ENCODE assay signal across 14 cellular contexts in genomic region chr10:88092975-88093374, GRCh38.
DNase-seq lines count a peak whose midpoint lies in the region; ATAC-seq and TF ChIP-seq lines count a peak whose summit lies in the region.
"Had no signal": no experiment of that assay in that cellular context is flagged by ENCODE, and none has a peak within 500 bp of the region (broad histone marks: within the 10 kb centered on the region; RNA-seq: fewer than 3 reads in every experiment).

No MANE protein-coding gene starts in this region.

- H3K27me3 Mint-ChIP-seq in dendritic cell treated with granulocyte-macrophage colony-stimulating factor and Interleukin-4, amounts not matched to agents 40 ng/mL and 50 ng/mL, for 4 days, result no peaks in the 10 kb centered on the region
- H3K27me3 Mint-ChIP-seq in stimulated activated memory B cell treated with anti-CD40 and anti-IgM and Interleukin-4, amounts not matched to agents 10 μg/mL and 1 μg/mL and 100 μg/mL, for 72 hours, result no peaks in the 10 kb centered on the region

- no peaks in the 10 kb centered on the region for H3K36me3 ChIP-seq in KMS-11 (ENCODE audit: insufficient read depth)

- DNase-seq in activated CD4-positive, alpha-beta T cell treated with anti-CD3 and anti-CD28 coated beads, Interleukin-2, amount 50 U/mL, for 1 hour, result peak; percentile 6
- no peak for DNase-seq in activated CD4-positive, alpha-beta T cell treated with anti-CD3 and anti-CD28 coated beads for 48 hours
- DNase-seq in activated CD8-positive, alpha-beta memory T cell treated with anti-CD3 and anti-CD28 coated beads, Interleukin-2, amount 50 U/mL, for 48 hours, result no peak
- no peak for DNase-seq in iPS-NIHi11 (ENCODE audit: low spot score)
- DNase-seq: amniotic stem cell; KG1; midbrain; NCI-H524; stimulated activated CD4-positive, alpha-beta T cell treated with anti-CD3 and anti-CD28 coated beads, Interleukin-2, amount 100 ng/mL, for 24 hours had no signal

- no peaks in the 10 kb centered on the region for H3K9me3 Mint-ChIP-seq in dendritic cell treated with granulocyte-macrophage colony-stimulating factor and Interleukin-4, amounts not matched to agents 40 ng/mL and 50 ng/mL, for 4 days
- no peaks in the 10 kb centered on the region for H3K9me3 Mint-ChIP-seq in stimulated activated memory B cell treated with anti-CD40 and anti-IgM and Interleukin-4, amounts not matched to agents 10 μg/mL and 1 μg/mL and 100 μg/mL, for 72 hours

- no peaks in the 10 kb centered on the region for H4K20me1 ChIP-seq in KMS-11 (ENCODE audit: insufficient read depth)

- intact Hi-C loops in dendritic cell treated with granulocyte-macrophage colony-stimulating factor and Interleukin-4, amounts not matched to agents 40 ng/mL and 50 ng/mL, for 4 days (cut with micrococcal nuclease), result no loop called here

- no peak overlapping the region for H3K9ac ChIP-seq in KMS-11

- no peaks in the 10 kb centered on the region for H3K36me3 Mint-ChIP-seq in dendritic cell treated with granulocyte-macrophage colony-stimulating factor and Interleukin-4, amounts not matched to agents 40 ng/mL and 50 ng/mL, for 4 days (ENCODE audit: low read depth)
- H3K36me3 Mint-ChIP-seq in stimulated activated memory B cell treated with anti-CD40 and anti-IgM and Interleukin-4, amounts not matched to agents 10 μg/mL and 1 μg/mL and 100 μg/mL, for 72 hours, result no peaks in the 10 kb centered on the region

- TF ChIP-seq CTCF in KMS-11 (conservative IDR thresholded peaks at IDR 0.05; ENCODE audit: low read depth, low read length), result no peak

- no peak overlapping the region for H2AFZ ChIP-seq in KMS-11 (ENCODE audit: low read depth)

- H3K79me2 ChIP-seq in KMS-11 (ENCODE audit: insufficient read depth, low read depth), result no peaks in the 10 kb centered on the region

- peak overlapping the region; percentile 65; the same call in 1 of the 2 replicates for H3K27ac ChIP-seq in KMS-11

- H3K4me3 ChIP-seq in KMS-11 (IDR thresholded peaks at IDR 0.05; ENCODE audit: insufficient read depth, low read depth, low read length), result no peak overlapping the region

- H3K27me3 ChIP-seq in KMS-11 (ENCODE audit: insufficient read depth, low read depth), result no peaks in the 10 kb centered on the region

- ATAC-seq in stimulated activated memory B cell treated with anti-CD40 and anti-IgM and Interleukin-4, amounts not matched to agents 10 μg/mL and 1 μg/mL and 100 μg/mL, for 72 hours, result no peak
- ATAC-seq in GM21515 (IDR thresholded peaks at IDR 0.05; ENCODE audit: unreplicated experiment), result no peak

- H3K4me2 ChIP-seq in KMS-11, result peak overlapping the region; percentile 75

- no peak overlapping the region for H3K4me3 Mint-ChIP-seq in dendritic cell treated with granulocyte-macrophage colony-stimulating factor and Interleukin-4, amounts not matched to agents 40 ng/mL and 50 ng/mL, for 4 days
- no peak overlapping the region for H3K4me3 Mint-ChIP-seq in stimulated activated memory B cell treated with anti-CD40 and anti-IgM and Interleukin-4, amounts not matched to agents 10 μg/mL and 1 μg/mL and 100 μg/mL, for 72 hours

- H3K27ac Mint-ChIP-seq in dendritic cell treated with granulocyte-macrophage colony-stimulating factor and Interleukin-4, amounts not matched to agents 40 ng/mL and 50 ng/mL, for 4 days, result peak overlapping the region; percentile 28
- H3K27ac Mint-ChIP-seq in stimulated activated memory B cell treated with anti-CD40 and anti-IgM and Interleukin-4, amounts not matched to agents 10 μg/mL and 1 μg/mL and 100 μg/mL, for 72 hours, result peak overlapping the region; percentile 18
- H3K27ac Mint-ChIP-seq: progenitor cell of endocrine pancreas had no signal

- H3K4me1 Mint-ChIP-seq in dendritic cell treated with granulocyte-macrophage colony-stimulating factor and Interleukin-4, amounts not matched to agents 40 ng/mL and 50 ng/mL, for 4 days (ENCODE audit: low read depth), result peaks cover 53% of the 10 kb centered on the region
- H3K4me1 Mint-ChIP-seq in stimulated activated memory B cell treated with anti-CD40 and anti-IgM and Interleukin-4, amounts not matched to agents 10 μg/mL and 1 μg/mL and 100 μg/mL, for 72 hours, result peaks cover 43% of the 10 kb centered on the region

- H3K4me1 ChIP-seq in KMS-11 (ENCODE audit: low read depth, poor library complexity, severe bottlenecking), result peaks cover 67% of the 10 kb centered on the region
